Comparison of ENCODE assay signal across 9 cellular contexts in the genomic region with DNA sequence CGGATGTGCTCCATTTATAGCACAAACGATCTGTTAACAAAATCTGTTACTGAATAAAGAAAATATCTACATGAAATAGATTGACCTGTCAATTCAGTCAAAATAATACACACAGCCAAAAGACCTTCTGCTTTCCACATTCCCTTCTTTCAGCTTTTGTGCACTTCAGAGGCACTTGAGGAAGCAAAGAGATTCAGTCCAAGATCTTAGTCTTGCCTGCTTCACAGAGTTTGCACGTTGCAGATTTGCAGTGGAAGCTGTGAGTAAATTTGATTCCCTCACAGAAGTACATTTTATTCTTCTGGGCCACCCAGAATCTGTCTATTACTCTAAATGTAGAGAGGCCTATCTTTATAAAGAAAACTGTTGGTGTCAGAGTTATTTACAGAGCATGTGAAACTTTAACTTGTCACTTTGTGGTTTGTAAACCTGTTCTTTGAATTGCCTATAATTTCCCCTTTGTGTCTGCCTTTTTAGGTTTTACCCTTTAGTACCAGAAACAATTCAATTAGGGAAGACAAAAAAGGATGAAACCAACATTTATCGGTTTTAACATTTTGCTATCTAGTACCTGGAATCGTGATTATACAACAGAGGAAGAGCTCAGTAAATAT. TPM values are rescaled to one million over a fixed set of nuclear protein-coding genes. Genes with fewer than 3 reads are reported as not detected.
DNase-seq lines count a peak whose midpoint lies in the region; ATAC-seq and TF ChIP-seq lines count a peak whose summit lies in the region.
"Had no signal": no experiment of that assay in that cellular context is flagged by ENCODE, and none has a peak within 500 bp of the region (broad histone marks: within the 10 kb centered on the region; RNA-seq: fewer than 3 reads in every experiment).

No MANE protein-coding gene starts in this region.

- H3K9me3 ChIP-seq in A673 (ENCODE audit: low read depth, low read length, poor library complexity, severe bottlenecking): no peaks in the 10 kb centered on the region

- BruUV-seq in A673 (replicated peaks; lab: Mats Ljungman, UMichigan): no TSS peak

- peak overlapping the region; percentile 48 for H3K4me3 Mint-ChIP-seq in activated CD4-positive, alpha-beta T cell treated with anti-CD3 and anti-CD28 coated beads, Interleukin-2, amount 10 ng/mL, durations not matched to agents 7 days and 5 days
- H3K4me3 Mint-ChIP-seq in T-helper 1 cell treated with Interleukin-12 subunit alpha and Interleukin-12 subunit beta and Interleukin-4 antibody, amounts not matched to agents 30 μg/mL and 1 μg/mL, for 36 hours: peak overlapping the region; percentile 69

- intact Hi-C loops in A673 (cut with micrococcal nuclease; ENCODE audit: unreplicated experiment): no loop called here

- CTCF ChIA-PET in activated CD4-positive, alpha-beta T cell treated with anti-CD3 and anti-CD28 coated beads, Interleukin-2, amount 10 ng/mL, durations not matched to agents 7 days and 5 days (lab: Charles Lee): interaction anchor here (0.6 to 2.1 kb wide), 4 partner anchors 12 to 513 kb away, joined by 3 to 5 read pairs (median 3); no protein-coding TSS in a partner anchor
- CTCF ChIA-PET in A673 (lab: Charles Lee): interaction anchor here (0.7 kb wide), 1 partner anchor 36 kb away, joined by 3 read pairs; no protein-coding TSS in a partner anchor

- POLR2A ChIA-PET in activated CD4-positive, alpha-beta T cell treated with anti-CD3 and anti-CD28 coated beads, Interleukin-2, amount 10 ng/mL, durations not matched to agents 7 days and 5 days (lab: Charles Lee): interaction anchor here (0.7 kb wide), 1 partner anchor 154 kb away, joined by 7 read pairs; no protein-coding TSS in a partner anchor
- POLR2A ChIA-PET in A673 (lab: Charles Lee; ENCODE audit: low non-redundant PET): no interaction called here

- no peak overlapping the region for H3K27ac ChIP-seq in A673 (ENCODE audit: low read depth, low read length, poor library complexity, severe bottlenecking)

- peaks cover 50% of the 10 kb centered on the region for H3K4me1 Mint-ChIP-seq in activated CD4-positive, alpha-beta T cell treated with anti-CD3 and anti-CD28 coated beads, Interleukin-2, amount 10 ng/mL, durations not matched to agents 7 days and 5 days
- H3K4me1 Mint-ChIP-seq in T-helper 1 cell treated with Interleukin-12 subunit alpha and Interleukin-12 subunit beta and Interleukin-4 antibody, amounts not matched to agents 30 μg/mL and 1 μg/mL, for 36 hours (ENCODE audit: low read depth): peaks cover 41% of the 10 kb centered on the region

- peaks cover 4% of the 10 kb centered on the region for H3K36me3 Mint-ChIP-seq in activated CD4-positive, alpha-beta T cell treated with anti-CD3 and anti-CD28 coated beads, Interleukin-2, amount 10 ng/mL, durations not matched to agents 7 days and 5 days (ENCODE audit: low read depth)
- H3K36me3 Mint-ChIP-seq in T-helper 1 cell treated with Interleukin-12 subunit alpha and Interleukin-12 subunit beta and Interleukin-4 antibody, amounts not matched to agents 30 μg/mL and 1 μg/mL, for 36 hours (ENCODE audit: low read depth): peaks cover 2% of the 10 kb centered on the region

- peak; percentile 90 for ATAC-seq in HG02885 (IDR thresholded peaks at IDR 0.05; ENCODE audit: poor library complexity, unreplicated experiment)
- ATAC-seq in stimulated activated naive CD8-positive, alpha-beta T cell treated with anti-CD3 and anti-CD28 coated beads, Interleukin-15, Interleukin-2, amounts not matched to agents 100 U/mL and 50 U/mL, for 24 hours: peak; percentile 35

- H3K36me3 ChIP-seq in A673 (ENCODE audit: insufficient read depth, low read length, poor library complexity, severe bottlenecking): no peaks in the 10 kb centered on the region

- no peaks in the 10 kb centered on the region for H3K9me3 Mint-ChIP-seq in activated CD4-positive, alpha-beta T cell treated with anti-CD3 and anti-CD28 coated beads, Interleukin-2, amount 10 ng/mL, durations not matched to agents 7 days and 5 days
- no peaks in the 10 kb centered on the region for H3K9me3 Mint-ChIP-seq in T-helper 1 cell treated with Interleukin-12 subunit alpha and Interleukin-12 subunit beta and Interleukin-4 antibody, amounts not matched to agents 30 μg/mL and 1 μg/mL, for 36 hours

- TF ChIP-seq CTCF in A673 (conservative IDR thresholded peaks at IDR 0.05; ENCODE audit: low read depth, low read length): no peak

- no peaks in the 10 kb centered on the region for H3K27me3 ChIP-seq in A673 (replicated peaks; ENCODE audit: insufficient read depth, low read depth, low read length, poor library complexity)

- peaks cover 5% of the 10 kb centered on the region for H3K4me1 ChIP-seq in A673 (ENCODE audit: insufficient read depth, low read length, poor library complexity, severe bottlenecking)

- no peaks in the 10 kb centered on the region for H3K27me3 Mint-ChIP-seq in activated CD4-positive, alpha-beta T cell treated with anti-CD3 and anti-CD28 coated beads, Interleukin-2, amount 10 ng/mL, durations not matched to agents 7 days and 5 days
- H3K27me3 Mint-ChIP-seq in T-helper 1 cell treated with Interleukin-12 subunit alpha and Interleukin-12 subunit beta and Interleukin-4 antibody, amounts not matched to agents 30 μg/mL and 1 μg/mL, for 36 hours (ENCODE audit: low read depth): no peaks in the 10 kb centered on the region

- peak overlapping the region; percentile 84 for H3K27ac Mint-ChIP-seq in activated CD4-positive, alpha-beta T cell treated with anti-CD3 and anti-CD28 coated beads, Interleukin-2, amount 10 ng/mL, durations not matched to agents 7 days and 5 days
- H3K27ac Mint-ChIP-seq in T-helper 1 cell treated with Interleukin-12 subunit alpha and Interleukin-12 subunit beta and Interleukin-4 antibody, amounts not matched to agents 30 μg/mL and 1 μg/mL, for 36 hours: peak overlapping the region; percentile 84

- DNase-seq in activated CD4-positive, alpha-beta T cell treated with anti-CD3 and anti-CD28 coated beads, Interleukin-2, amount 10 ng/mL, durations not matched to agents 7 days and 5 days: no peak
- DNase-seq in activated CD4-positive, alpha-beta T cell treated with anti-CD3 and anti-CD28 coated beads for 48 hours: no peak
- DNase-seq in stimulated activated naive CD8-positive, alpha-beta T cell treated with anti-CD3 and anti-CD28 coated beads, Interleukin-15, Interleukin-2, amounts not matched to agents 100 U/mL and 50 U/mL, for 24 hours: no peak
- DNase-seq in SW 1271 (lab: John Stamatoyannopoulos, UW) (no peak), NCI-H510A (lab: John Stamatoyannopoulos, UW) (no peak), A673 (ENCODE audit: low spot score) (no peak)
- DNase-seq: stimulated activated CD4-positive, alpha-beta T cell treated with anti-CD3 and anti-CD28 coated beads, Interleukin-2, amount 100 ng/mL, for 48 hours had no signal

- H3K4me3 ChIP-seq in A673 (ENCODE audit: low read depth, low read length, poor library complexity, severe bottlenecking): no peak overlapping the region

RNA-seq across cellular contexts. Expression of gene SPRY1, which starts 15.5 kb away (rescaled TPM):
- total RNA-seq in activated CD4-positive, alpha-beta T cell treated with anti-CD3 and anti-CD28 coated beads, Interleukin-2, amount 10 ng/mL, durations not matched to agents 7 days and 5 days: 1 to 10 TPM; 7.4 to 7.8 TPM
- total RNA-seq in A673 (2021): 6.0 and 6.8 TPM in 2 replicates
